ENCODE assay signal across 1 cellular context in the genomic region with DNA sequence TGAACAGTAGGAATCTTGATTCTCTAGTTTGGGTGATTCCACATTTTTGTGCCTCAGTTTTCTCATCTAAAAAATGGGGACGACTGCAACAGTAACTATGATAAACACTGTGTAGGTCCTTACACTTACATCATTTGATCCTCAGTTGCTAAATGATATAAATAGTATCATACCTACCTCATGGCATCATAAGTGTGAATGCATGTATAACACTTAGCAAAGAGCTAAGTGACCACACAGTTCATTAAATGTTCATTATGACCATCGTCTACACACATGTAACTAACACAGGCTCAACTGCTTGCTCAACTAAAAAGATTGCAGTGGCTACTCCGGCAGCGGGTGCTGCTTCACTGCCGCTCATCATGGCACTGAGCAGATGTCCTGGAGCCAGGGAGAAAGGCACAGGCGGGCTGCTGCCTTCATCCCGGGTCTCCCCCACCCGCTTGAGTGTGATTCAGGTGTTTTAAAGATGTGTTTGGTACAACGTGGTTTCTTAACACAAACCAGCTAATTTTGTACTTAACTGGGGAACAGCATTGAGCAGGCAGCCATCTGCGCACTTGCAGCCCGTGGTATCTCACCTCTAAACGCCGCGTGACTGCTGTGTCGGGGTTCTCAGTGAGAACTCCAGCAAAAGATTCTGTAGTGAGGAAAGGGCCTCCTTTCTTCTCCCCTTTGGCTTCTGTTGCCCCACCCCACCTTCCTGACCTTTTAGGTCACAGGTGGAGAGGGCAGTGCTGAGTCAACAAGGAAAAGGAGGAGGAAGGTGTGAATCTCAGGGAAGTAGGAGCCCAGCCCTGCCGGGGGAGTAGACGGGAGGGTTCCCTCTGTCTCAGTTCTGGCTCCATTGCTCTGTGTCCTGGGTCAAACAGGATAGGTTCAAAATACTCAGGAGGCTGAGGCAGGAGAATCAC.
TF ChIP-seq lines count a peak whose summit lies in the region.

No MANE protein-coding gene starts in this region.

TF ChIP-seq in HepG2, 621 proteins besides CTCF, POLR2A, EP300 and RAD21:
- peak; percentile 81 for TF ChIP-seq ZNF629 (CRISPR knock-in tag; conservative IDR thresholded peaks at IDR 0.05)
- TF ChIP-seq STAG1 (CRISPR knock-in tag; IDR thresholded peaks at IDR 0.05): no peak
- no peak for TF ChIP-seq CBX5 (CRISPR knock-in tag; IDR thresholded peaks at IDR 0.05; ENCODE audit: borderline replicate concordance)
- TF ChIP-seq NKX3-1 (CRISPR knock-in tag; IDR thresholded peaks at IDR 0.05): no peak
